Comparison of ENCODE assay signal across 20 cellular contexts in the genomic region with DNA sequence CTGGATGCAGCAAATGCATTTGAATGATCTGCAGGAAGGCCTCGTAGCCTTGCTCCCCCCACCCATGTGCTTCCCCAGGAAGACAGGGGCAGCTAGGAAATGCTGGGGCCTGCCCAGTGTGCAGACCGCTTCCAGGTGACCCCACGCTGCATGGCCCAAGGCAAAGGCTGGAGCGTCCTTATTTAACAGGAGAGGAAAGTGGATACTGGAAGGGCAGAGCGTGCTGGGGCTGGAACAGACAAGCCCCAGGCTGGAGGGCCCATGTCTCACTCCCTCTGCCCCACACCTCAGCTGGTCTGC. TPM values are rescaled to one million over a fixed set of nuclear protein-coding genes. Genes with fewer than 3 reads are reported as not detected.
"Had no signal": no experiment of that assay in that cellular context is flagged by ENCODE, and none has a peak within 500 bp of the region (broad histone marks: within the 10 kb centered on the region; RNA-seq: fewer than 3 reads in every experiment).

No MANE protein-coding gene starts in this region.

- H3K4me3 Mint-ChIP-seq: activated naive CD4-positive, alpha-beta T cell treated with anti-CD3 and anti-CD28 coated beads, Interleukin-2, amount 10 ng/mL, durations not matched to agents 7 days and 5 days; naive thymus-derived CD8-positive, alpha-beta T cell; neural progenitor cell; stimulated activated naive B cell treated with anti-CD40 and anti-IgM and Interleukin-4, amounts not matched to agents 10 μg/mL and 1 μg/mL and 100 μg/mL, for 72 hours; T-helper 1 cell treated with Interleukin-12 subunit alpha and Interleukin-12 subunit beta and Interleukin-4 antibody, amounts not matched to agents 30 μg/mL and 1 μg/mL, for 36 hours had no signal

- H3K9me3 Mint-ChIP-seq: activated naive CD4-positive, alpha-beta T cell treated with anti-CD3 and anti-CD28 coated beads, Interleukin-2, amount 10 ng/mL, durations not matched to agents 7 days and 5 days; stimulated activated naive B cell treated with anti-CD40 and anti-IgM and Interleukin-4, amounts not matched to agents 10 μg/mL and 1 μg/mL and 100 μg/mL, for 72 hours; T-helper 1 cell treated with Interleukin-12 subunit alpha and Interleukin-12 subunit beta and Interleukin-4 antibody, amounts not matched to agents 30 μg/mL and 1 μg/mL, for 36 hours had no signal

- H3K36me3 Mint-ChIP-seq: activated naive CD4-positive, alpha-beta T cell treated with anti-CD3 and anti-CD28 coated beads, Interleukin-2, amount 10 ng/mL, durations not matched to agents 7 days and 5 days; naive thymus-derived CD8-positive, alpha-beta T cell; neural progenitor cell; stimulated activated naive B cell treated with anti-CD40 and anti-IgM and Interleukin-4, amounts not matched to agents 10 μg/mL and 1 μg/mL and 100 μg/mL, for 72 hours had no signal

- H3K4me3 ChIP-seq: gastrocnemius medialis, mucosa of descending colon, neural progenitor cell, thoracic aorta, upper lobe of left lung had no signal

- H3K27ac ChIP-seq: gastrocnemius medialis, neural progenitor cell, thoracic aorta, upper lobe of left lung had no signal

- ATAC-seq: gastrocnemius medialis; left cardiac atrium; mucosa of descending colon; naive thymus-derived CD8-positive, alpha-beta T cell; right cardiac atrium; stimulated activated naive B cell treated with anti-CD40 and anti-IgM and Interleukin-4, amounts not matched to agents 10 μg/mL and 1 μg/mL and 100 μg/mL, for 72 hours had no signal

- H3K36me3 ChIP-seq: gastrocnemius medialis, neural progenitor cell, thoracic aorta, upper lobe of left lung had no signal

- H3K27me3 ChIP-seq: upper lobe of left lung had no signal

- H3K9me3 ChIP-seq: gastrocnemius medialis, mucosa of descending colon, thoracic aorta, upper lobe of left lung had no signal

- H2AFZ ChIP-seq: neural progenitor cell had no signal

- H3K4me2 ChIP-seq: neural progenitor cell had no signal

- H3K27ac Mint-ChIP-seq: activated naive CD4-positive, alpha-beta T cell treated with anti-CD3 and anti-CD28 coated beads, Interleukin-2, amount 10 ng/mL, durations not matched to agents 7 days and 5 days; naive thymus-derived CD8-positive, alpha-beta T cell; neural progenitor cell; progenitor cell of endocrine pancreas; stimulated activated naive B cell treated with anti-CD40 and anti-IgM and Interleukin-4, amounts not matched to agents 10 μg/mL and 1 μg/mL and 100 μg/mL, for 72 hours; T-helper 1 cell treated with Interleukin-12 subunit alpha and Interleukin-12 subunit beta and Interleukin-4 antibody, amounts not matched to agents 30 μg/mL and 1 μg/mL, for 36 hours had no signal

- DNase-seq: activated CD4-positive, alpha-beta T cell treated with anti-CD3 and anti-CD28 coated beads for 4 hours; activated CD4-positive, alpha-beta T cell treated with anti-CD3 and anti-CD28 coated beads, Interleukin-2, amount 50 U/mL, for 48 hours; activated CD4-positive, CD25-positive, alpha-beta regulatory T cell; activated naive CD4-positive, alpha-beta T cell treated with anti-CD3 and anti-CD28 coated beads, Interleukin-2, amount 10 ng/mL, durations not matched to agents 7 days and 5 days; activated T-cell treated with anti-CD3 and anti-CD28 coated beads, Interleukin-2, amount 50 U/mL, for 48 hours; effector memory CD4-positive, alpha-beta T cell; gastrocnemius medialis; left cardiac atrium; mesenchymal stem cell; mucosa of descending colon; naive thymus-derived CD8-positive, alpha-beta T cell; right cardiac atrium; small intestine; stimulated activated CD4-positive, alpha-beta T cell treated with anti-CD3 and anti-CD28 coated beads, Interleukin-15, amount 100 ng/mL, for 24 hours; stimulated activated naive B cell treated with anti-CD40 and anti-IgM and Interleukin-4, amounts not matched to agents 10 μg/mL and 1 μg/mL and 100 μg/mL, for 72 hours; upper lobe of left lung had no signal

RNA-seq across cellular contexts. Expression of a gene that starts 26.1 kb away (rescaled TPM):
- total RNA-seq: left cardiac atrium; naive thymus-derived CD8-positive, alpha-beta T cell; progenitor cell of endocrine pancreas; right cardiac atrium had no signal
- polyA plus RNA-seq: naive thymus-derived CD8-positive, alpha-beta T cell had no signal
